In the genomic region with DNA sequence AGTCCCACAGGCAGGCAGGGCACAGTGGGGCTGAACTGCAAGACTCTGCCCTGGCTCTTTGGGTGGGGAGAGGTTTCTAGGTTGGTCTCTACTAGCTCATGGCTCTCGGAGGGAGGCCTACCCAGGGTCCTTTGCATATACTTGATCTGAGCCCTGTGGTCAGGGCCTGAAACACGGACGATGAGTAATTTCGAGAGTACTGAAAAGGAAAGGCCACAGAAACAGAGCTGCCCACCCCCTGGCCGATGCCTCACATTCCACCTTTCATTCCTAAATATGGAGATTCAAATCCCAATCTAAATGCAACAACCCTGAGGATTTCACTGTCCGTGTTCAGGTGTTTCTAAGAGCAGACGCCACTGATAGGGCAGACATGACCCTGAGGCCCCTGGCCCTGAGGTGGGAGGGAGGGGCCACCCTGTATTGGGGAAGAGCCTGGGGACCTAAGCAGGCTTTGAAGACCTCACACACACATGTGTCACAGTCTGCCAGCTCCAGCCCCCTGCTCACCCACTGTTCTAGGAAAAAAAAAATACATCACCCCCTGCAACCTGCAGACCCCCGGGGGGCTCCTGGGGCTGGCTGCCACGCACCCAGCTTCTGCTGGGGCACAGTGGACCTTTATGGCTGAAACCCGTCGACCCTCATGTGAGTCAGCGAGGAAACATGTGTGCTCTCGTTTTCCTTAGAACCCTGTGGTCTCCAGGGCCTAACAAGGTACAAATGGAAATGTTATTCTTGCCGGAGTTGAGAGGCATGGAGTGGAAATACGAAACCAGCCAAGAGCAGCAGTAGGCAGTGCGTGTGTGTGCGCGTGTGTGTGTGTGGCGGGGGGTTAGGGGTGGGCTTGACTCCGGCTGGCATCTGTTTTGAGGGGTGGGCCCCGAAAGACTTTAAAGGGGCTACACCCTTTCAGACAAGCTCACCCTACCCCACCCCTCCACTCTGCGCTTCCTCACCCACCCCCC, we compare ENCODE assay signal across 11 cellular contexts.
DNase-seq lines count a peak whose midpoint lies in the region; ATAC-seq and TF ChIP-seq lines count a peak whose summit lies in the region.
"Had no signal": no experiment of that assay in that cellular context is flagged by ENCODE, and none has a peak within 500 bp of the region (broad histone marks: within the 10 kb centered on the region; RNA-seq: fewer than 3 reads in every experiment).

No MANE protein-coding gene starts in this region.

- H3K27ac ChIP-seq in breast epithelium = no peak overlapping the region
- H3K27ac ChIP-seq: HL-60 had no signal

- DNase-seq in D341Med (ENCODE audit: low spot score) = peak; percentile 18
- DNase-seq in astrocyte of the hippocampus (ENCODE audit: low read depth, low spot score) = peak; percentile 92
- DNase-seq in stimulated activated CD4-positive, alpha-beta T cell treated with anti-CD3 and anti-CD28 coated beads, Interleukin-15, amount 100 ng/mL, for 24 hours = no peak
- DNase-seq in 8988T = no peak
- DNase-seq in dedifferentiated amniotic fluid mesenchymal stem cell (ENCODE audit: extremely low spot score) = no peak
- no peak for DNase-seq in breast epithelium (ENCODE audit: low spot score in 2 of 2)
- DNase-seq: activated naive CD8-positive, alpha-beta T cell treated with anti-CD3 and anti-CD28 coated beads, Interleukin-2, amount 50 U/mL, for 24 hours; stimulated activated CD4-positive, alpha-beta T cell treated with anti-CD3 and anti-CD28 coated beads, Interleukin-2, amount 100 ng/mL, for 48 hours had no signal

- no peaks in the 10 kb centered on the region for H3K9me3 ChIP-seq in breast epithelium

- TF ChIP-seq POLR2A in breast epithelium (IDR thresholded peaks at IDR 0.05) = no peak

- H3K4me1 ChIP-seq in breast epithelium = no peaks in the 10 kb centered on the region

- no peak overlapping the region for H3K4me3 ChIP-seq in breast epithelium

- intact Hi-C loops in breast epithelium (cut with DNase I; ENCODE audit: low total_unique reads) = no loop called here

- H3K36me3 ChIP-seq in breast epithelium = no peaks in the 10 kb centered on the region

- ATAC-seq in GM19455 (IDR thresholded peaks at IDR 0.05; ENCODE audit: unreplicated experiment) (peak; percentile 75), HG03280 (IDR thresholded peaks at IDR 0.05; ENCODE audit: unreplicated experiment) (peak; percentile 68)
- ATAC-seq: activated naive CD8-positive, alpha-beta T cell treated with anti-CD3 and anti-CD28 coated beads, Interleukin-2, amount 50 U/mL, for 24 hours had no signal

- no peaks in the 10 kb centered on the region for H3K27me3 ChIP-seq in breast epithelium

- no peak for TF ChIP-seq CTCF in breast epithelium (IDR thresholded peaks at IDR 0.05)

Comparison
In these comparisons a context has a peak if more than half of its experiments do, and no peak if none do; other contexts are left out.
1. DNase-seq: peak in D341Med (single experiment) and astrocyte of the hippocampus (single experiment); none in stimulated activated CD4-positive, alpha-beta T cell treated with anti-CD3 and anti-CD28 coated beads, Interleukin-15, amount 100 ng/mL, for 24 hours (single experiment), 8988T (single experiment), dedifferentiated amniotic fluid mesenchymal stem cell (single experiment) and breast epithelium (0 of 2).